35 cellular contexts compared by ENCODE assay signal in the genomic region with DNA sequence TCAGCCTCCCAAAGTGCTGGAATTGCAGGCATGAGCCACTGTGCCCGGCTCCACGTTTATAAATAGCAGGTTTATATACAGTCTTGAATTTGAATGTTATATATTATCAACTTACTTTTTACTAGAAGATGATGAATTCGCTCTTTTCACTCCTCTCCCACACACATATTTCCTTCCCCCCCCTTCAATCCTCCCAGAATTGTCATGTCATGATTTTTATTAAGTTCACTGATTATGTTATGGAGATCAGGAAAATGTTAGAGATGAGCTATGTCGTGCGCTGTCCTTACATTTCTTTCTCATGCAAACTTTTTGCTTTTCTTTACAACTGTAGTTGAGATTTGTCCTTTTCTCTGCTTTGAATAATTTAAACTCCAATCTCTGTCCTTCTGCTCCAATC. TPM values are rescaled to one million over a fixed set of nuclear protein-coding genes. Genes with fewer than 3 reads are reported as not detected.
"Had no signal": no experiment of that assay in that cellular context is flagged by ENCODE, and none has a peak within 500 bp of the region (broad histone marks: within the 10 kb centered on the region; RNA-seq: fewer than 3 reads in every experiment).

No MANE protein-coding gene starts in this region.

- H3K4me1 ChIP-seq: body of pancreas, SJCRH30 had no signal

- H3K4me3 ChIP-seq: ascending aorta, body of pancreas, SJCRH30 had no signal

- H3K27ac ChIP-seq: ascending aorta, body of pancreas, RWPE1, SJCRH30, WERI-Rb-1 had no signal

- H3K9me2 ChIP-seq: SK-N-SH had no signal

- H3K36me3 ChIP-seq: ascending aorta, SJCRH30, WERI-Rb-1 had no signal

- FAIRE-seq: bronchial epithelial cell had no signal

- H3K27me3 ChIP-seq: ascending aorta, body of pancreas, SJCRH30 had no signal

- H3K9me3 ChIP-seq: ascending aorta, body of pancreas, SJCRH30, SK-N-SH had no signal

- H3K27me3 Mint-ChIP-seq: activated naive CD8-positive, alpha-beta T cell treated with anti-CD3 and anti-CD28 coated beads, Interleukin-2, amount 50 U/mL, for 24 hours; activated T-cell treated with anti-CD3 and anti-CD28 coated beads, Interleukin-2, amount 50 U/mL, for 24 hours had no signal

- DNase-seq: activated CD4-positive, alpha-beta T cell treated with anti-CD3 and anti-CD28 coated beads for 4 hours; activated CD4-positive, alpha-beta T cell treated with anti-CD3 and anti-CD28 coated beads, Interleukin-2, amount 50 U/mL, for 4 hours; activated CD8-positive, alpha-beta T cell treated with anti-CD3 and anti-CD28 coated beads, Interleukin-2, amount 10 ng/mL, durations not matched to agents 7 days and 5 days; activated effector memory CD4-positive, alpha-beta T cell treated with anti-CD3 and anti-CD28 coated beads, Interleukin-2, amount 50 U/mL, for 16 hours; activated naive CD4-positive, alpha-beta T cell treated with Interleukin-2 at 50 U/mL for 16 hours; activated naive CD8-positive, alpha-beta T cell treated with anti-CD3 and anti-CD28 coated beads, Interleukin-2, amount 50 U/mL, for 24 hours; activated T-cell treated with anti-CD3 and anti-CD28 coated beads, Interleukin-2, amount 50 U/mL, for 24 hours; amniotic stem cell; body of pancreas; central memory CD4-positive, alpha-beta T cell; KG1; NCI-H1048; NCI-H146; NCI-H187 treated with DMSO at 0.1 percent for 48 hours; NCI-H2081 treated with DMSO at 0.1 percent for 48 hours; NCI-H2171; NCI-H226; NCI-H526; NCI-H774; Right ventricle myocardium superior; SJCRH30; SK-N-SH; T-helper 1 cell; WERI-Rb-1 had no signal

- H3K4me2 ChIP-seq: SK-N-SH had no signal

- ATAC-seq: activated CD4-positive, CD25-positive, alpha-beta regulatory T cell treated with anti-CD3 and anti-CD28 coated beads, Interleukin-2, amount 50 U/mL, for 24 hours; activated CD8-positive, alpha-beta T cell treated with anti-CD3 and anti-CD28 coated beads, Interleukin-2, amount 10 ng/mL, durations not matched to agents 7 days and 5 days; activated naive CD4-positive, alpha-beta T cell treated with anti-CD3 and anti-CD28 coated beads, Interleukin-2, amount 50 U/mL, for 72 hours; activated naive CD8-positive, alpha-beta T cell treated with anti-CD3 and anti-CD28 coated beads, Interleukin-2, amount 50 U/mL, for 24 hours; body of pancreas; Panc1 had no signal

- H3K9me3 Mint-ChIP-seq: activated T-cell treated with anti-CD3 and anti-CD28 coated beads, Interleukin-2, amount 50 U/mL, for 24 hours had no signal

- H3K27ac Mint-ChIP-seq: activated CD8-positive, alpha-beta T cell treated with anti-CD3 and anti-CD28 coated beads, Interleukin-2, amount 10 ng/mL, durations not matched to agents 7 days and 5 days; activated naive CD4-positive, alpha-beta T cell treated with anti-CD3 and anti-CD28 coated beads, Interleukin-2, amount 50 U/mL, for 72 hours; activated naive CD8-positive, alpha-beta T cell treated with anti-CD3 and anti-CD28 coated beads, Interleukin-2, amount 50 U/mL, for 24 hours; activated T-cell treated with anti-CD3 and anti-CD28 coated beads, Interleukin-2, amount 50 U/mL, for 24 hours; activated T-helper 1 cell treated with anti-CD3 and anti-CD28 coated beads, Interleukin-12 subunit alpha, Interleukin-12 subunit beta, Interleukin-2, Interleukin-4 antibody, amounts not matched to agents 30 ng/mL and 10 ng/mL and 1 ng/mL, durations not matched to agents 14 hours and 24 hours and 36 hours had no signal

- H3K4me3 Mint-ChIP-seq: activated CD8-positive, alpha-beta T cell treated with anti-CD3 and anti-CD28 coated beads, Interleukin-2, amount 10 ng/mL, durations not matched to agents 7 days and 5 days; activated naive CD8-positive, alpha-beta T cell treated with anti-CD3 and anti-CD28 coated beads, Interleukin-2, amount 50 U/mL, for 24 hours; activated T-cell treated with anti-CD3 and anti-CD28 coated beads, Interleukin-2, amount 50 U/mL, for 24 hours; activated T-helper 1 cell treated with anti-CD3 and anti-CD28 coated beads, Interleukin-12 subunit alpha, Interleukin-12 subunit beta, Interleukin-2, Interleukin-4 antibody, amounts not matched to agents 30 ng/mL and 10 ng/mL and 1 ng/mL, durations not matched to agents 14 hours and 24 hours and 36 hours had no signal

RNA-seq across cellular contexts. Expression of a gene that starts 55.6 kb away (rescaled TPM):
- total RNA-seq: OCI-LY7 had no signal

RNA-seq across cellular contexts. Expression of a gene that starts 59.2 kb away (rescaled TPM):
- total RNA-seq: activated CD8-positive, alpha-beta T cell treated with anti-CD3 and anti-CD28 coated beads, Interleukin-2, amount 10 ng/mL, durations not matched to agents 7 days and 5 days; activated naive CD4-positive, alpha-beta T cell treated with anti-CD3 and anti-CD28 coated beads, Interleukin-2, amount 50 U/mL, for 72 hours; activated T-helper 1 cell treated with anti-CD3 and anti-CD28 coated beads, Interleukin-12 subunit alpha, Interleukin-12 subunit beta, Interleukin-2, Interleukin-4 antibody, amounts not matched to agents 30 ng/mL and 10 ng/mL and 1 ng/mL, durations not matched to agents 14 hours and 24 hours and 36 hours; bronchial epithelial cell; M059J; NCI-H460; SJCRH30; T-helper 2 cell treated with Interferon-gamma antibody and Interleukin-4, amounts not matched to agents 100 ng/mL and 5 ng/mL, for 36 hours had no signal
